In genomic region chr9:136437839-136438547, GRCh38 we compare ENCODE assay signal across 10 cellular contexts. TPM values are rescaled to one million over a fixed set of nuclear protein-coding genes. Genes with fewer than 3 reads are reported as not detected.
A peak's percentile ranks its signal among the peaks of the same experiment; 100 is the strongest.
DNase-seq lines count a peak whose midpoint lies in the region; ATAC-seq, FAIRE-seq and TF ChIP-seq lines count a peak whose summit lies in the region.
"Had no signal": no experiment of that assay in that cellular context is flagged by ENCODE, and none has a peak within 500 bp of the region (broad histone marks: within the 10 kb centered on the region; RNA-seq: fewer than 3 reads in every experiment).

No MANE protein-coding gene starts in this region.

- H3K4me1 ChIP-seq in left ventricle myocardium inferior (peaks cover 50% of the 10 kb centered on the region), GM12878 (ENCODE audit: control insufficient read depth, insufficient read depth, low read length) (peaks cover 6% of the 10 kb centered on the region; the same call in 1 of the 2 replicates), lung (ENCODE audit: control insufficient read depth in 2 of 2, insufficient read depth in 2 of 2, low read length in 2 of 2) (peaks cover 4 to 11% of the 10 kb centered on the region in 2 donors), uterus (peaks cover 0 to 12% of the 10 kb centered on the region in 2 donors)

- SMC1A ChIA-PET in GM12878 (lab: Charles Lee; ENCODE audit: uncharacterized antibody, unreplicated experiment) = no interaction called here

- no peaks in the 10 kb centered on the region for H4K20me1 ChIP-seq in GM12878 (ENCODE audit: control insufficient read depth, insufficient read depth)

- H3K9me3 ChIP-seq in left ventricle myocardium inferior (replicated peaks) (no peaks in the 10 kb centered on the region), GM12878 (replicated peaks; ENCODE audit: control insufficient read depth, insufficient read depth, low read length) (no peaks in the 10 kb centered on the region), lung (ENCODE audit: control insufficient read depth in 2 of 2, insufficient read depth in 1 of 2, low read length in 1 of 2) (no peaks in the 10 kb centered on the region), uterus (no peaks in the 10 kb centered on the region)

- intact Hi-C loops in left ventricle myocardium inferior (cut with micrococcal nuclease) (no loop called here), Right ventricle myocardium inferior (cut with DNase I) (loop anchor here (2.0 kb wide), 1 partner anchor 27 kb away; the partner anchor contains the start of genes ENTR1 and PMPCA), GM12878 (cut with micrococcal nuclease; ENCODE audit: unreplicated experiment) (no loop called here), uterus (cut with DNase I; ENCODE audit: low total_unique reads) (no loop called here)

- no peak overlapping the region; the same call in 1 of the 2 replicates for H2AFZ ChIP-seq in GM12878 (ENCODE audit: control insufficient read depth, low read depth, low read length)

- H3K4me3 ChIP-seq in left ventricle myocardium inferior (peak overlapping the region; percentile 98), GM12878 (peak overlapping the region; percentile 97), lung (peak overlapping the region; percentile 78), uterus (peak overlapping the region; percentile 53 to 80)

- peak overlapping the region; percentile 91 for H3K27ac ChIP-seq in left ventricle myocardium inferior (replicated peaks)
- no peak overlapping the region; the same call in none of the 2 replicates for H3K27ac ChIP-seq in GM12878 (ENCODE audit: control insufficient read depth, insufficient read depth)
- peak overlapping the region in 1 of 2 donors; percentile 30 for H3K27ac ChIP-seq in lung (ENCODE audit: low read depth in 1 of 2, low read length in 1 of 2)
- no peak overlapping the region for H3K27ac ChIP-seq in uterus

- TF ChIP-seq CTCF in left ventricle myocardium inferior (IDR thresholded peaks at IDR 0.05; ENCODE audit: borderline replicate concordance) (no peak), GM12878 (IDR thresholded peaks at IDR 0.05 in 2 of 3, conservative IDR thresholded peaks at IDR 0.05 in 1 of 3; ENCODE audit: control insufficient read depth in 2 of 3, extremely low read depth in 1 of 3, insufficient read depth in 1 of 3, low read depth in 3 of 3, low read length in 3 of 3) (no peak), lung (IDR thresholded peaks at IDR 0.05; ENCODE audit: control extremely low read depth, extremely low read depth) (no peak), uterus (IDR thresholded peaks at IDR 0.05) (no peak), GM20000 (IDR thresholded peaks at IDR 0.05; ENCODE audit: extremely low read depth, missing control alignments) (no peak)

- H3K79me2 ChIP-seq in GM12878 (ENCODE audit: control insufficient read depth, insufficient read depth, low read length) = peaks cover 40% of the 10 kb centered on the region

- 22% methylated on average over 37 of the region's 37 CpGs for WGBS in GM12878 (ENCODE audit: insufficient coverage, insufficient replicate concordance, low lambda C conversion rate, missing lambda C conversion rate)
- WGBS in lung, 2 donors = 48 to 56% methylated on average over 37 of the region's 37 CpGs

- BruUV-seq in GM12878 (replicated peaks; lab: Mats Ljungman, UMichigan) = no TSS peak

- POLR2A ChIA-PET in GM12878 (lab: Charles Lee) = interaction anchor here (1.0 to 1.3 kb wide), 3 partner anchors 28 to 208 kb away, joined by 3 to 5 read pairs (median 3); partner anchors contain the start of genes ENTR1 and PMPCA

- no peak for FAIRE-seq in GM12878 (lab: Jason Lieb, UNC)
- FAIRE-seq: G401.6 had no signal

- no peak for ATAC-seq in Right ventricle myocardium inferior
- no peak for ATAC-seq in GM12878
- ATAC-seq in lung (ENCODE audit: insufficient read depth, low FRiP score) = no peak

- RAD21 ChIA-PET in GM12878 (lab: Charles Lee; ENCODE audit: unreplicated experiment) = interaction anchor here (1.1 kb wide), 1 partner anchor 34 kb away, joined by 3 read pairs; no protein-coding TSS in a partner anchor

- H3K9ac ChIP-seq in GM12878 (ENCODE audit: control insufficient read depth, insufficient read depth, low read length) = peak overlapping the region; percentile 88

- TF ChIP-seq EP300 in GM12878 (IDR thresholded peaks at IDR 0.05; ENCODE audit: borderline replicate concordance in 1 of 2, control insufficient read depth in 1 of 2, low read depth in 2 of 2, low read length in 2 of 2) = no peak

- in situ Hi-C loops in GM12878 (cut with MboI) = no loop called here

- CTCF ChIA-PET in GM12878 (lab: Yijun Ruan, JAX) = interaction anchor here (1.8 kb wide), 1 partner anchor 75 kb away, joined by 5 read pairs; the partner anchor contains the start of gene DNLZ

- H3K36me3 ChIP-seq in left ventricle myocardium inferior (peaks cover 39% of the 10 kb centered on the region), GM12878 (ENCODE audit: control insufficient read depth in 2 of 2, insufficient read depth in 2 of 2, low read length in 1 of 2) (peaks cover 5 to 11% of the 10 kb centered on the region in 2 experiments), lung (ENCODE audit: control insufficient read depth in 2 of 2, insufficient read depth in 2 of 2, low read length in 2 of 2) (peaks cover under 1 to 31% of the 10 kb centered on the region in 2 donors), uterus (no peaks in the 10 kb centered on the region)

- TF ChIP-seq RAD21 in GM12878 (IDR thresholded peaks at IDR 0.05; ENCODE audit: insufficient read depth, low read depth, low read length) = no peak

- peak overlapping the region; percentile 64 for H3K4me2 ChIP-seq in GM12878 (ENCODE audit: control insufficient read depth, insufficient read depth)

- H3K27me3 ChIP-seq in left ventricle myocardium inferior (ENCODE audit: low read depth) (no peaks in the 10 kb centered on the region), GM12878 (replicated peaks in 1 of 2; ENCODE audit: control insufficient read depth in 2 of 2, insufficient read depth in 2 of 2, low read length in 1 of 2) (no peaks in the 10 kb centered on the region), lung (ENCODE audit: control insufficient read depth, insufficient read depth) (no peaks in the 10 kb centered on the region), uterus (no peaks in the 10 kb centered on the region)

- no peak for DNase-seq in left ventricle myocardium inferior
- DNase-seq in Right ventricle myocardium inferior (ENCODE audit: missing footprints) = no peak
- DNase-seq in GM12878 (ENCODE audit: low read depth, low spot score) = no peak
- DNase-seq in lung (ENCODE audit: low spot score) = no peak
- DNase-seq in uterus = no peak
- no peak for DNase-seq in cerebellum (ENCODE audit: low spot score)
- no peak for DNase-seq in NK-92 (lab: John Stamatoyannopoulos, UW; ENCODE audit: unreplicated experiment)
- no peak for DNase-seq in GM20000 (ENCODE audit: low spot score)
- DNase-seq: SW 1271 had no signal

- TF ChIP-seq POLR2A in GM12878 (IDR thresholded peaks at IDR 0.05; ENCODE audit: low read depth, low read length) (no peak), uterus (IDR thresholded peaks at IDR 0.05) (no peak)

RNA-seq across cellular contexts. Expression of gene INPP5E, which starts 1.7 kb away (rescaled TPM):
- total RNA-seq in left ventricle myocardium inferior (10.6 TPM), Right ventricle myocardium inferior (10.8 TPM), GM12878 (2014; rRNA removed) (6.6 and 7.4 TPM in 2 replicates), GM12878 (2014; rRNA removed; fragmentation: Illumina TruSeq; extraction: Trizol) (3.4 and 3.6 TPM in 2 replicates), GM12878 (2021) (13.0 and 15.6 TPM in 2 replicates), lung (10 to 100 TPM in 1 of 2 donors, 1 to 10 TPM in 1; 8.4 to 18.4 TPM), uterus (10 to 100 TPM in 2 of 4 donors, 1 to 10 TPM in 2; 6.7 to 19.7 (median 11.2) TPM), cerebellum (11.1 TPM)
- total RNA-seq in GM12878 (2013; cell fraction: nucleolus; rRNA removed) = 32.3 and 36.3 TPM in 2 replicates
- 2.8 TPM for polyA plus RNA-seq in GM12878 (2011; ENCODE audit: low read depth)
- polyA plus RNA-seq in GM12878 (2011; rRNA removed) (4.6 and 7.1 TPM in 2 replicates), GM12878 (2014; fragmentation: Illumina TruSeq; extraction: Trizol) (2.1 and 3.4 TPM in 2 replicates), GM12878 (2014; fragmentation: Nextera tagmentation; extraction: Ambion mirVana) (1 to 10 TPM in 1 of 2 experiments, under 1 TPM in 1; 0.24 to 1.2 TPM), GM12878 (2014; rRNA removed) (14.8 and 16.0 TPM in 2 replicates), GM12878 (2016; fragmentation: Nextera tagmentation; extraction: Ambion mirVana) (1 to 10 TPM; 4.7 to 5.9 TPM), lung (1 to 10 TPM; 7.2 to 8.7 TPM)
- polyA plus RNA-seq in GM12878 (2011; cell fraction: cytosol; rRNA removed) = 8.6 and 10.4 TPM in 2 replicates
- polyA plus RNA-seq in GM12878 (2011; cell fraction: nucleus; rRNA removed) = 78.9 and 90.5 TPM in 2 replicates
- polyA plus RNA-seq in GM12878 (2012) = 8.4 and 9.5 TPM in 2 replicates
- polyA minus RNA-seq in GM12878 (2011; rRNA and poly(A)+ RNA removed) = 4.3 and 8.1 TPM in 2 replicates
- polyA minus RNA-seq in GM12878 (2011; cell fraction: cytosol; rRNA and poly(A)+ RNA removed) = 4.1 and 4.8 TPM in 2 replicates
- polyA minus RNA-seq in GM12878 (2011; cell fraction: nucleus; rRNA and poly(A)+ RNA removed) = 10.2 and 17.1 TPM in 2 replicates

RNA-seq across cellular contexts. Expression of gene PMPCA, which starts 27.5 kb away (rescaled TPM):
- total RNA-seq in left ventricle myocardium inferior (80.9 TPM), Right ventricle myocardium inferior (71.8 TPM), GM12878 (2014; rRNA removed) (61.7 and 67.9 TPM in 2 replicates), GM12878 (2014; rRNA removed; fragmentation: Illumina TruSeq; extraction: Trizol) (40.8 and 47.3 TPM in 2 replicates), GM12878 (2021) (85.9 and 89.8 TPM in 2 replicates), lung (10 to 100 TPM; 26.5 to 44.0 TPM), uterus (10 to 100 TPM in 3 of 4 donors, under 1 TPM in 1; 0.77 to 39.0 (median 29.5) TPM), cerebellum (20.8 TPM)
- 64.9 and 75.3 TPM in 2 replicates for total RNA-seq in GM12878 (2013; cell fraction: nucleolus; rRNA removed)
- polyA plus RNA-seq in GM12878 (2011; ENCODE audit: low read depth) = 37.1 TPM
- polyA plus RNA-seq in GM12878 (2011; rRNA removed) (80.3 and 82.5 TPM in 2 replicates), GM12878 (2014; fragmentation: Illumina TruSeq; extraction: Trizol) (63.1 and 69.0 TPM in 2 replicates), GM12878 (2014; fragmentation: Nextera tagmentation; extraction: Ambion mirVana) (10 to 100 TPM in 1 of 2 experiments, 1 to 10 TPM in 1; 8.1 to 12.3 TPM), GM12878 (2014; rRNA removed) (90.0 and 93.0 TPM in 2 replicates), GM12878 (2016; fragmentation: Nextera tagmentation; extraction: Ambion mirVana) (100 to 1,000 TPM; 123 to 137 TPM), lung (10 to 100 TPM; 36.9 to 46.7 TPM)
- polyA plus RNA-seq in GM12878 (2011; cell fraction: cytosol; rRNA removed) = 70.0 and 94.3 TPM in 2 replicates
- polyA plus RNA-seq in GM12878 (2011; cell fraction: nucleus; rRNA removed) = 268 and 279 TPM in 2 replicates
- 78.5 and 91.3 TPM in 2 replicates for polyA plus RNA-seq in GM12878 (2012)
- 50.8 and 53.6 TPM in 2 replicates for polyA minus RNA-seq in GM12878 (2011; rRNA and poly(A)+ RNA removed)
- polyA minus RNA-seq in GM12878 (2011; cell fraction: cytosol; rRNA and poly(A)+ RNA removed) = 13.8 and 16.0 TPM in 2 replicates
- 46.1 and 51.3 TPM in 2 replicates for polyA minus RNA-seq in GM12878 (2011; cell fraction: nucleus; rRNA and poly(A)+ RNA removed)

RNA-seq across cellular contexts. Expression of gene ENTR1, which starts 27.6 kb away (rescaled TPM):
- total RNA-seq in left ventricle myocardium inferior (20.1 TPM), Right ventricle myocardium inferior (23.7 TPM), GM12878 (2014; rRNA removed) (58.4 and 61.2 TPM in 2 replicates), GM12878 (2014; rRNA removed; fragmentation: Illumina TruSeq; extraction: Trizol) (35.5 and 38.4 TPM in 2 replicates), GM12878 (2021) (75.4 and 81.7 TPM in 2 replicates), lung (10 to 100 TPM; 25.5 to 48.4 TPM), uterus (10 to 100 TPM; 19.5 to 44.0 (median 21.2) TPM), cerebellum (18.3 TPM)
- 55.0 and 60.4 TPM in 2 replicates for total RNA-seq in GM12878 (2013; cell fraction: nucleolus; rRNA removed)
- 17.1 TPM for polyA plus RNA-seq in GM12878 (2011; ENCODE audit: low read depth)
- polyA plus RNA-seq in GM12878 (2011; rRNA removed) (47.7 and 55.4 TPM in 2 replicates), GM12878 (2014; fragmentation: Illumina TruSeq; extraction: Trizol) (19.0 and 43.7 TPM in 2 replicates), GM12878 (2014; fragmentation: Nextera tagmentation; extraction: Ambion mirVana) (10 to 100 TPM in 1 of 2 experiments, 1 to 10 TPM in 1; 8.2 to 20.4 TPM), GM12878 (2014; rRNA removed) (96.4 and 105 TPM in 2 replicates), GM12878 (2016; fragmentation: Nextera tagmentation; extraction: Ambion mirVana) (10 to 100 TPM; 10.5 to 14.9 TPM), lung (10 to 100 TPM; 30.8 to 44.6 TPM)
- 41.9 and 53.8 TPM in 2 replicates for polyA plus RNA-seq in GM12878 (2011; cell fraction: cytosol; rRNA removed)
- polyA plus RNA-seq in GM12878 (2011; cell fraction: nucleus; rRNA removed) = 296 and 320 TPM in 2 replicates
- 32.2 and 42.4 TPM in 2 replicates for polyA plus RNA-seq in GM12878 (2012)
- polyA minus RNA-seq in GM12878 (2011; rRNA and poly(A)+ RNA removed) = 15.0 and 45.6 TPM in 2 replicates
- 24.7 and 29.1 TPM in 2 replicates for polyA minus RNA-seq in GM12878 (2011; cell fraction: cytosol; rRNA and poly(A)+ RNA removed)
- 50.2 and 69.5 TPM in 2 replicates for polyA minus RNA-seq in GM12878 (2011; cell fraction: nucleus; rRNA and poly(A)+ RNA removed)

RNA-seq across cellular contexts. Expression of gene SNAPC4, which starts 38.0 kb away (rescaled TPM):
- total RNA-seq in left ventricle myocardium inferior (5.2 TPM), Right ventricle myocardium inferior (4.0 TPM), GM12878 (2014; rRNA removed) (7.7 and 8.8 TPM in 2 replicates), GM12878 (2014; rRNA removed; fragmentation: Illumina TruSeq; extraction: Trizol) (5.1 and 5.2 TPM in 2 replicates), GM12878 (2021) (16.4 and 19.8 TPM in 2 replicates), lung (10 to 100 TPM; 12.3 to 12.4 TPM), uterus (10 to 100 TPM in 2 of 4 donors, 1 to 10 TPM in 1, under 1 TPM in 1; 0.51 to 12.5 (median 7.7) TPM), cerebellum (6.3 TPM)
- total RNA-seq in GM12878 (2013; cell fraction: nucleolus; rRNA removed) = 20.6 and 25.5 TPM in 2 replicates
- polyA plus RNA-seq in GM12878 (2011; ENCODE audit: low read depth) = 3.1 TPM
- polyA plus RNA-seq in GM12878 (2011; rRNA removed) (2.4 and 3.5 TPM in 2 replicates), GM12878 (2014; fragmentation: Illumina TruSeq; extraction: Trizol) (7.1 and 8.7 TPM in 2 replicates), GM12878 (2014; fragmentation: Nextera tagmentation; extraction: Ambion mirVana) (under 1 TPM; 0.42 to 0.43 TPM), GM12878 (2014; rRNA removed) (16.9 and 18.1 TPM in 2 replicates), GM12878 (2016; fragmentation: Nextera tagmentation; extraction: Ambion mirVana) (1 to 10 TPM; 6.8 to 7.2 TPM), lung (1 to 10 TPM; 6.8 to 7.3 TPM)
- polyA plus RNA-seq in GM12878 (2011; cell fraction: cytosol; rRNA removed) = 3.4 and 5.5 TPM in 2 replicates
- polyA plus RNA-seq in GM12878 (2011; cell fraction: nucleus; rRNA removed) = 21.4 and 37.3 TPM in 2 replicates
- 8.0 and 10.3 TPM in 2 replicates for polyA plus RNA-seq in GM12878 (2012)
- polyA minus RNA-seq in GM12878 (2011; rRNA and poly(A)+ RNA removed) = 2.6 and 3.9 TPM in 2 replicates
- 2.4 and 2.7 TPM in 2 replicates for polyA minus RNA-seq in GM12878 (2011; cell fraction: cytosol; rRNA and poly(A)+ RNA removed)
- polyA minus RNA-seq in GM12878 (2011; cell fraction: nucleus; rRNA and poly(A)+ RNA removed) = 4.5 and 7.1 TPM in 2 replicates

RNA-seq across cellular contexts. Expression of gene SEC16A, which starts 44.8 kb away (rescaled TPM):
- total RNA-seq in left ventricle myocardium inferior (23.4 TPM), Right ventricle myocardium inferior (22.3 TPM), GM12878 (2014; rRNA removed) (14.7 and 17.6 TPM in 2 replicates), GM12878 (2014; rRNA removed; fragmentation: Illumina TruSeq; extraction: Trizol) (8.3 and 10.0 TPM in 2 replicates), GM12878 (2021) (52.6 and 59.1 TPM in 2 replicates), lung (10 to 100 TPM; 44.3 to 78.8 TPM), uterus (10 to 100 TPM; 18.8 to 73.2 (median 35.1) TPM), cerebellum (18.4 TPM)
- 45.7 and 51.6 TPM in 2 replicates for total RNA-seq in GM12878 (2013; cell fraction: nucleolus; rRNA removed)
- polyA plus RNA-seq in GM12878 (2011; ENCODE audit: low read depth) = 36.4 TPM
- polyA plus RNA-seq in GM12878 (2011; rRNA removed) (7.3 and 9.9 TPM in 2 replicates), GM12878 (2014; fragmentation: Illumina TruSeq; extraction: Trizol) (26.5 and 36.0 TPM in 2 replicates), GM12878 (2014; fragmentation: Nextera tagmentation; extraction: Ambion mirVana) (10 to 100 TPM; 12.4 to 16.6 TPM), GM12878 (2014; rRNA removed) (25.9 and 28.0 TPM in 2 replicates), GM12878 (2016; fragmentation: Nextera tagmentation; extraction: Ambion mirVana) (10 to 100 TPM; 44.6 to 44.7 TPM), lung (10 to 100 TPM; 44.2 to 49.1 TPM)
- 12.3 and 18.3 TPM in 2 replicates for polyA plus RNA-seq in GM12878 (2011; cell fraction: cytosol; rRNA removed)
- 44.9 and 59.4 TPM in 2 replicates for polyA plus RNA-seq in GM12878 (2011; cell fraction: nucleus; rRNA removed)
- 40.1 and 41.6 TPM in 2 replicates for polyA plus RNA-seq in GM12878 (2012)
- polyA minus RNA-seq in GM12878 (2011; rRNA and poly(A)+ RNA removed) = 9.8 and 13.4 TPM in 2 replicates
- 19.6 and 20.7 TPM in 2 replicates for polyA minus RNA-seq in GM12878 (2011; cell fraction: cytosol; rRNA and poly(A)+ RNA removed)
- 11.8 and 19.4 TPM in 2 replicates for polyA minus RNA-seq in GM12878 (2011; cell fraction: nucleus; rRNA and poly(A)+ RNA removed)
